In genomic region chr13:29140277-29140676, GRCh38 we compare ENCODE assay signal across 11 cellular contexts.
DNase-seq lines count a peak whose midpoint lies in the region; ATAC-seq, FAIRE-seq and TF ChIP-seq lines count a peak whose summit lies in the region.
"Had no signal": no experiment of that assay in that cellular context is flagged by ENCODE, and none has a peak within 500 bp of the region (broad histone marks: within the 10 kb centered on the region; RNA-seq: fewer than 3 reads in every experiment).

No MANE protein-coding gene starts in this region.

- H3K14ac ChIP-seq in mesenchymal stem cell (ENCODE audit: low read length in 2 of 2): no peak overlapping the region

- H3K4me3 ChIP-seq in fibroblast of lung (replicated peaks in 1 of 4; ENCODE audit: control extremely low read depth in 1 of 4, insufficient read depth in 1 of 4, low read depth in 3 of 4, low read length in 4 of 4): no peak overlapping the region
- H3K4me3 ChIP-seq in mesenchymal stem cell (ENCODE audit: insufficient read depth in 1 of 2, low read depth in 1 of 2, low read length in 2 of 2): no peak overlapping the region

- H3K27me3 ChIP-seq in fibroblast of lung (ENCODE audit: control insufficient read depth, insufficient read depth, low read length): no peaks in the 10 kb centered on the region
- no peaks in the 10 kb centered on the region for H3K27me3 ChIP-seq in mesenchymal stem cell (ENCODE audit: control insufficient read depth in 1 of 2, insufficient read depth in 1 of 2, low read length in 2 of 2)

- ATAC-seq in GM19397 (IDR thresholded peaks at IDR 0.05; ENCODE audit: unreplicated experiment): no peak
- no peak for ATAC-seq in HG02759 (IDR thresholded peaks at IDR 0.05; ENCODE audit: unreplicated experiment)

- H2BK120ac ChIP-seq in mesenchymal stem cell (ENCODE audit: low read depth, low read length): no peak overlapping the region

- H3K4me2 ChIP-seq in fibroblast of lung (ENCODE audit: extremely low read depth, insufficient read depth, low read length) (no peak overlapping the region), mesenchymal stem cell (ENCODE audit: low read length, poor library complexity, severe bottlenecking) (no peak overlapping the region)

- no peak overlapping the region for H3K9ac ChIP-seq in fibroblast of lung (ENCODE audit: insufficient read depth, low read length)
- H3K9ac ChIP-seq in mesenchymal stem cell (ENCODE audit: low read length): no peak overlapping the region

- peak; percentile 76; the same call in 1 of the 2 replicates for TF ChIP-seq EP300 in Ishikawa (IDR thresholded peaks at IDR 0.05; ENCODE audit: borderline replicate concordance)

- TF ChIP-seq CTCF in fibroblast of lung (conservative IDR thresholded peaks at IDR 0.05 in 1 of 2, IDR thresholded peaks at IDR 0.05 in 1 of 2; ENCODE audit: low read depth in 1 of 2, low read length in 2 of 2): no peak

- H2BK12ac ChIP-seq in mesenchymal stem cell (ENCODE audit: low read length in 2 of 2): peak overlapping the region in 1 of 2 experiments; percentile 41

- no peak overlapping the region for H2BK5ac ChIP-seq in mesenchymal stem cell (ENCODE audit: low read depth, low read length, poor library complexity, severe bottlenecking)

- no peak overlapping the region for H4K8ac ChIP-seq in mesenchymal stem cell (ENCODE audit: low read length)

- no peak overlapping the region for H3K23ac ChIP-seq in mesenchymal stem cell (ENCODE audit: low read length in 2 of 2)

- H2AK5ac ChIP-seq in mesenchymal stem cell (ENCODE audit: low read length, severe bottlenecking): no peak overlapping the region

- no peak overlapping the region for H4K91ac ChIP-seq in mesenchymal stem cell (ENCODE audit: low read length)

- WGBS in mesenchymal stem cell: 20% methylated on average over 4 of the region's 4 CpGs

- H3K27ac ChIP-seq in fibroblast of lung (ENCODE audit: insufficient read depth, low read length): no peak overlapping the region
- H3K27ac ChIP-seq in mesenchymal stem cell (ENCODE audit: low read length, poor library complexity, severe bottlenecking): no peak overlapping the region

- peak; percentile 0 to 23 for DNase-seq in fibroblast of lung (ENCODE audit: low read depth in 2 of 2)
- peak; percentile 88 for DNase-seq in mesenchymal stem cell
- peak; percentile 48 for DNase-seq in urothelium cell line (ENCODE audit: low spot score)
- DNase-seq in activated effector memory CD4-positive, alpha-beta T cell treated with Interleukin-2 at 50 U/mL for 16 hours: no peak
- DNase-seq: activated naive CD4-positive, alpha-beta T cell treated with anti-CD3 and anti-CD28 coated beads, Interleukin-2, amount 10 ng/mL, durations not matched to agents 7 days and 5 days; DMS53; T1000 had no signal

- no peak overlapping the region for H3K4ac ChIP-seq in mesenchymal stem cell (ENCODE audit: low read depth in 1 of 2, low read length in 2 of 2)

- H3K4me1 ChIP-seq in fibroblast of lung (ENCODE audit: control insufficient read depth, extremely low read depth, insufficient read depth, low read length) (no peaks in the 10 kb centered on the region), mesenchymal stem cell (ENCODE audit: control insufficient read depth, insufficient read depth, low read depth, low read length) (no peaks in the 10 kb centered on the region)

- no peak for FAIRE-seq in urothelium cell line (lab: Jason Lieb, UNC)
- FAIRE-seq: GM18507 had no signal

- H3K9me3 ChIP-seq in fibroblast of lung (ENCODE audit: control insufficient read depth, insufficient read depth, low read depth, low read length): no peaks in the 10 kb centered on the region
- peaks cover 21% of the 10 kb centered on the region for H3K9me3 ChIP-seq in mesenchymal stem cell (ENCODE audit: control insufficient read depth, low read length)

- H3K79me2 ChIP-seq in fibroblast of lung (ENCODE audit: control insufficient read depth, insufficient read depth, low read length): no peaks in the 10 kb centered on the region

- H3K18ac ChIP-seq in mesenchymal stem cell (ENCODE audit: low read depth in 1 of 2, low read length in 2 of 2): no peak overlapping the region

- no peaks in the 10 kb centered on the region for H4K20me1 ChIP-seq in fibroblast of lung (ENCODE audit: control insufficient read depth, extremely low read depth, insufficient read depth, low read length)

- peak; percentile 19; the same call in 1 of the 2 replicates for TF ChIP-seq RAD21 in Ishikawa (IDR thresholded peaks at IDR 0.05; ENCODE audit: low read depth)

- no peaks in the 10 kb centered on the region for H3K79me1 ChIP-seq in mesenchymal stem cell (replicated peaks; ENCODE audit: low read length, poor library complexity, severe bottlenecking)

- H3K36me3 ChIP-seq in fibroblast of lung (ENCODE audit: control insufficient read depth, insufficient read depth, low read length): no peaks in the 10 kb centered on the region
- H3K36me3 ChIP-seq in mesenchymal stem cell (ENCODE audit: control insufficient read depth in 1 of 2, insufficient read depth in 2 of 2, low read depth in 1 of 2, low read length in 2 of 2): no peaks in the 10 kb centered on the region

- no peak overlapping the region for H2BK15ac ChIP-seq in mesenchymal stem cell (ENCODE audit: low read depth, poor library complexity, severe bottlenecking)

- H2AFZ ChIP-seq in fibroblast of lung (ENCODE audit: low read length): no peak overlapping the region
- no peak overlapping the region for H2AFZ ChIP-seq in mesenchymal stem cell (ENCODE audit: low read depth, low read length)

TF ChIP-seq in Ishikawa, 13 proteins besides CTCF, POLR2A, EP300 and RAD21:
- TF ChIP-seq YY1 (IDR thresholded peaks at IDR 0.05; ENCODE audit: low read depth): no peak
- no peak for TF ChIP-seq CREB1 (IDR thresholded peaks at IDR 0.05; ENCODE audit: low read depth)
- TF ChIP-seq TCF12 (IDR thresholded peaks at IDR 0.05; ENCODE audit: low read depth): peak; percentile 81
- peak; percentile 78 for TF ChIP-seq NFIC (IDR thresholded peaks at IDR 0.05)
- TF ChIP-seq EGR1 (IDR thresholded peaks at IDR 0.05): no peak
- no peak for TF ChIP-seq REST (IDR thresholded peaks at IDR 0.05; ENCODE audit: low read depth)
- TF ChIP-seq TEAD4 (IDR thresholded peaks at IDR 0.05): peak; percentile 98
- no peak for TF ChIP-seq FOXM1 (IDR thresholded peaks at IDR 0.05; ENCODE audit: borderline replicate concordance, low read depth)
- no peak for TF ChIP-seq CEBPB (IDR thresholded peaks at IDR 0.05)
- TF ChIP-seq, protein P1, sequence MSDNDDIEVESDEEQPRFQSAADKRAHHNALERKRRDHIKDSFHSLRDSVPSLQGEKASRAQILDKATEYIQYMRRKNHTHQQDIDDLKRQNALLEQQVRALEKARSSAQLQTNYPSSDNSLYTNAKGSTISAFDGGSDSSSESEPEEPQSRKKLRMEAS (IDR thresholded peaks at IDR 0.05): peak; percentile 50; the same call in 1 of the 2 replicates
